In genomic region chr2:205261631-205262030, GRCh38 we compare ENCODE assay signal across 32 cellular contexts.
"Had no signal": no experiment of that assay in that cellular context is flagged by ENCODE, and none has a peak within 500 bp of the region (broad histone marks: within the 10 kb centered on the region; RNA-seq: fewer than 3 reads in every experiment).

No MANE protein-coding gene starts in this region.

- H3K9me3 Mint-ChIP-seq: activated CD4-positive, alpha-beta memory T cell treated with anti-CD3 and anti-CD28 coated beads, Interleukin-2, amount 10 ng/mL, durations not matched to agents 7 days and 5 days; activated T-cell treated with anti-CD3 and anti-CD28 coated beads, Interleukin-2, amount 50 U/mL, for 24 hours; activated T-helper 17 cell treated with anti-CD3 and anti-CD28 coated beads, Interleukin-2, amount 50 U/mL, for 72 hours; nephron progenitor cell had no signal

- H2AFZ ChIP-seq: parathyroid adenoma had no signal

- H3K4me3 Mint-ChIP-seq: activated CD4-positive, alpha-beta memory T cell treated with anti-CD3 and anti-CD28 coated beads, Interleukin-2, amount 10 ng/mL, durations not matched to agents 7 days and 5 days; activated CD4-positive, alpha-beta T cell treated with anti-CD3 and anti-CD28 coated beads, Interleukin-2, amount 10 ng/mL, durations not matched to agents 7 days and 5 days; activated T-cell treated with anti-CD3 and anti-CD28 coated beads, Interleukin-2, amount 50 U/mL, for 24 hours; activated T-helper 17 cell treated with anti-CD3 and anti-CD28 coated beads, Interleukin-2, amount 50 U/mL, for 72 hours; mesothelial cell of epicardium; naive B cell; nephron progenitor cell; T-helper 17 cell had no signal

- H3K4me1 ChIP-seq: esophagus squamous epithelium, gastrocnemius medialis, psoas muscle had no signal

- H3K27me3 ChIP-seq: esophagus squamous epithelium, gastrocnemius medialis, sigmoid colon, tibial nerve had no signal

- H3K27ac ChIP-seq: epithelial cell of prostate, esophagus squamous epithelium, gastrocnemius medialis, parathyroid adenoma, psoas muscle, sigmoid colon, tibial nerve had no signal

- H3K9me3 ChIP-seq: esophagus squamous epithelium, gastrocnemius medialis, psoas muscle, sigmoid colon, tibial nerve had no signal

- H3K36me3 Mint-ChIP-seq: mesothelial cell of epicardium, naive B cell had no signal

- H3K36me3 ChIP-seq: esophagus squamous epithelium, gastrocnemius medialis, sigmoid colon, tibial nerve had no signal

- H3K79me2 ChIP-seq: parathyroid adenoma had no signal

- H3K27ac Mint-ChIP-seq: activated CD4-positive, alpha-beta memory T cell treated with anti-CD3 and anti-CD28 coated beads, Interleukin-2, amount 10 ng/mL, durations not matched to agents 7 days and 5 days; activated T-cell treated with anti-CD3 and anti-CD28 coated beads, Interleukin-2, amount 50 U/mL, for 24 hours; activated T-helper 17 cell treated with anti-CD3 and anti-CD28 coated beads, Interleukin-2, amount 50 U/mL, for 72 hours; mesothelial cell of epicardium; naive B cell; nephron progenitor cell; T-helper 17 cell had no signal

- H3K9ac ChIP-seq: parathyroid adenoma had no signal

- H3K4me3 ChIP-seq: esophagus squamous epithelium, gastrocnemius medialis, psoas muscle, sigmoid colon, smooth muscle cell, tibial nerve had no signal

- DNase-seq: activated CD4-positive, alpha-beta memory T cell treated with anti-CD3 and anti-CD28 coated beads, Interleukin-2, amount 10 ng/mL, durations not matched to agents 7 days and 5 days; activated CD4-positive, alpha-beta T cell treated with anti-CD3 and anti-CD28 coated beads for 1 hour; activated CD4-positive, alpha-beta T cell treated with anti-CD3 and anti-CD28 coated beads, Interleukin-2, amount 10 ng/mL, durations not matched to agents 7 days and 5 days; activated CD8-positive, alpha-beta memory T cell treated with anti-CD3 and anti-CD28 coated beads, Interleukin-2, amount 50 U/mL, for 48 hours; activated gamma-delta T cell treated with Interleukin-2 at 50 U/mL for 16 hours; activated naive CD4-positive, alpha-beta T cell treated with anti-CD3 and anti-CD28 coated beads, Interleukin-2, amount 50 U/mL, for 16 hours; activated T-cell treated with anti-CD3 and anti-CD28 coated beads, Interleukin-2, amount 50 U/mL, for 24 hours; amniotic stem cell; dermis blood vessel endothelial cell; effector CD4-positive, alpha-beta T cell; esophagus squamous epithelium; gastrocnemius medialis; hippocampal formation; left cardiac atrium; mammary epithelial cell; naive B cell; nephron progenitor cell; psoas muscle; sigmoid colon; stimulated activated CD4-positive, alpha-beta T cell treated with anti-CD3 and anti-CD28 coated beads, Interleukin-1b, Interleukin-23, amount 100 ng/mL, for 48 hours; stimulated activated naive CD4-positive, alpha-beta T cell; T-helper 17 cell; T1000 had no signal

- H3K4me1 Mint-ChIP-seq: activated CD4-positive, alpha-beta memory T cell treated with anti-CD3 and anti-CD28 coated beads, Interleukin-2, amount 10 ng/mL, durations not matched to agents 7 days and 5 days; activated CD4-positive, alpha-beta T cell treated with anti-CD3 and anti-CD28 coated beads, Interleukin-2, amount 10 ng/mL, durations not matched to agents 7 days and 5 days; activated T-helper 17 cell treated with anti-CD3 and anti-CD28 coated beads, Interleukin-2, amount 50 U/mL, for 72 hours; mesothelial cell of epicardium; naive B cell; T-helper 17 cell had no signal

- FAIRE-seq: bronchial epithelial cell, colon, keratinocyte had no signal

- H3K4me2 ChIP-seq: smooth muscle cell had no signal

- H3K27me3 Mint-ChIP-seq: activated T-cell treated with anti-CD3 and anti-CD28 coated beads, Interleukin-2, amount 50 U/mL, for 24 hours; naive B cell had no signal
